ENCODE assay signal across 27 cellular contexts in genomic region chr2:155393406-155393805, GRCh38.
"Had no signal": no experiment of that assay in that cellular context is flagged by ENCODE, and none has a peak within 500 bp of the region (broad histone marks: within the 10 kb centered on the region; RNA-seq: fewer than 3 reads in every experiment).

No MANE protein-coding gene starts in this region.

- FAIRE-seq: colon, K562 had no signal

- H3K27me3 ChIP-seq: brain microvascular endothelial cell, SJCRH30 had no signal

- DNase-seq: activated CD4-positive, alpha-beta T cell treated with anti-CD3 and anti-CD28 coated beads for 1 hour; activated CD4-positive, alpha-beta T cell treated with anti-CD3 and anti-CD28 coated beads, Interleukin-2, amount 10 ng/mL, durations not matched to agents 24 days and 14 days; activated CD4-positive, alpha-beta T cell treated with anti-CD3 and anti-CD28 coated beads, Interleukin-2, amount 50 U/mL, for 4 hours; activated CD4-positive, CD25-positive, alpha-beta regulatory T cell; activated CD8-positive, alpha-beta T cell treated with anti-CD3 and anti-CD28 coated beads for 36 hours; activated effector memory CD4-positive, alpha-beta T cell treated with anti-CD3 and anti-CD28 coated beads, Interleukin-2, amount 50 U/mL, for 16 hours; activated naive CD4-positive, alpha-beta T cell; activated naive CD4-positive, alpha-beta T cell treated with anti-CD3 and anti-CD28 coated beads, Interleukin-2, amount 50 U/mL, for 16 hours; activated naive CD8-positive, alpha-beta T cell treated with anti-CD3 and anti-CD28 coated beads for 36 hours; activated T-cell treated with anti-CD3 and anti-CD28 coated beads, Interleukin-2, amount 50 U/mL, for 1 hour; activated T-cell treated with anti-CD3 and anti-CD28 coated beads, Interleukin-2, amount 50 U/mL, for 72 hours; amniotic stem cell; aorta; brain microvascular endothelial cell; central memory CD4-positive, alpha-beta T cell; NCI-H1417 treated with DMSO at 0.1 percent for 48 hours; NCI-H187 treated with DMSO at 0.1 percent for 48 hours; NCI-H226; NCI-H510A treated with DMSO at 0.1 percent for 48 hours; NCI-H526 treated with DMSO at 0.1 percent for 48 hours; SHP77; SJCRH30; T1000; WERI-Rb-1 had no signal

- H3K36me3 ChIP-seq: brain microvascular endothelial cell, SJCRH30, WERI-Rb-1 had no signal

- H3K27ac ChIP-seq: brain microvascular endothelial cell, SJCRH30, SK-N-MC, WERI-Rb-1 had no signal

- H3K4me3 ChIP-seq: K562, SJCRH30, SK-N-MC had no signal

- H3K4me1 ChIP-seq: SJCRH30 had no signal

- H3K9me3 ChIP-seq: SJCRH30 had no signal
